ENCODE assay signal across 3 cellular contexts in genomic region chr7:4430227-4430626, GRCh38.
TF ChIP-seq lines count a peak whose summit lies in the region.

No MANE protein-coding gene starts in this region.

TF ChIP-seq in A549, 52 proteins besides CTCF, POLR2A, EP300 and RAD21:
- TF ChIP-seq HDAC2 (IDR thresholded peaks at IDR 0.05) = 0 out of 2 replicates have a peak, but pooled peaks have one; percentile 20
- no peak for TF ChIP-seq RARB (CRISPR knock-in tag; IDR thresholded peaks at IDR 0.05)

TF ChIP-seq in HEK293, 187 proteins besides CTCF, POLR2A, EP300 and RAD21:
- no peak for TF ChIP-seq ZNF169 (tag by site-specific recombination; IDR thresholded peaks at IDR 0.05)
- no peak for TF ChIP-seq ZNF791 (tag by site-specific recombination; IDR thresholded peaks at IDR 0.05)
- peak; percentile 25; the same call in 1 of the 2 replicates for TF ChIP-seq TRIM28 (IDR thresholded peaks at IDR 0.05; ENCODE audit: borderline replicate concordance, low read length)
- TF ChIP-seq ZNF561 (tag by site-specific recombination; IDR thresholded peaks at IDR 0.05; ENCODE audit: borderline replicate concordance) = no peak
- TF ChIP-seq ZNF239 (tag by site-specific recombination; IDR thresholded peaks at IDR 0.05) = no peak
- TF ChIP-seq SETDB1 (IDR thresholded peaks at IDR 0.05; ENCODE audit: insufficient read length, low read length) = peak; percentile 79
- TF ChIP-seq ZNF48 (tag by site-specific recombination; IDR thresholded peaks at IDR 0.05) = no peak
- no peak for TF ChIP-seq GFI1B (tag by site-specific recombination; IDR thresholded peaks at IDR 0.05)
- TF ChIP-seq OSR2 (tag by site-specific recombination; IDR thresholded peaks at IDR 0.05) = no peak
- TF ChIP-seq, protein P1, sequence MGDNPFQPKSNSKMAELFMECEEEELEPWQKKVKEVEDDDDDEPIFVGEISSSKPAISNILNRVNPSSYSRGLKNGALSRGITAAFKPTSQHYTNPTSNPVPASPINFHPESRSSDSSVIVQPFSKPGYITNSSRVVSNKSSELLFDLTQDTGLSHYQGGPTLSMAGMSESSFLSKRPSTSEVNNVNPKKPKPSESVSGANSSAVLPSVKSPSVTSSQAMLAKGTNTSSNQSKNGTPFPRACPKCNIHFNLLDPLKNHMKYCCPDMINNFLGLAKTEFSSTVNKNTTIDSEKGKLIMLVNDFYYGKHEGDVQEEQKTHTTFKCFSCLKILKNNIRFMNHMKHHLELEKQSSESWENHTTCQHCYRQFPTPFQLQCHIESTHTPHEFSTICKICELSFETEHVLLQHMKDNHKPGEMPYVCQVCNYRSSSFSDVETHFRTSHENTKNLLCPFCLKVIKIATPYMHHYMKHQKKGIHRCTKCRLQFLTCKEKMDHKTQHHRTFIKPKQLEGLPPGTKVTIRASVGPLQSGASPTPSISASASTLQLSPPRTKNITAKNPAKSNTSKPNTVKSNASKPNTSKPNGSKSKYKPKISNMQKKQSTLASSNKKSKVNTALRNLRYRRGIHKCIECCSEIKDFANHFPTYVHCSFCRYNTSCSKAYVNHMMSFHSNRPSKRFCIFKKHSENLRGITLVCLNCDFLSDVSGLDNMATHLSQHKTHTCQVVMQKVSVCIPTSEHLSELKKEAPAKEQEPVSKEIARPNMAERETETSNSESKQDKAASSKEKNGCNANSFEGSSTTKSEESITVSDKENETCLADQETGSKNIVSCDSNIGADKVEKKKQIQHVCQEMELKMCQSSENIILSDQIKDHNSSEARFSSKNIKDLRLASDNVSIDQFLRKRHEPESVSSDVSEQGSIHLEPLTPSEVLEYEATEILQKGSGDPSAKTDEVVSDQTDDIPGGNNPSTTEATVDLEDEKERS (tag by site-specific recombination; IDR thresholded peaks at IDR 0.05) = 0 out of 2 replicates have a peak, but pooled peaks have one; percentile 76

TF ChIP-seq in K562, 482 proteins besides CTCF, POLR2A, EP300 and RAD21:
- TF ChIP-seq ATF1 (CRISPR knock-in tag; IDR thresholded peaks at IDR 0.05) (no peak), ATF1 (tag; IDR thresholded peaks at IDR 0.05) (no peak), RBM25 (IDR thresholded peaks at IDR 0.05; ENCODE audit: low read depth, low read length, severe bottlenecking) (peak; percentile 68)
